ENCODE assay signal across 8 cellular contexts in genomic region chr6:30344191-30344867, GRCh38. TPM values are rescaled to one million over a fixed set of nuclear protein-coding genes. Genes with fewer than 3 reads are reported as not detected.
DNase-seq lines count a peak whose midpoint lies in the region; ATAC-seq and TF ChIP-seq lines count a peak whose summit lies in the region.

No MANE protein-coding gene starts in this region.

- H3K27ac Mint-ChIP-seq in T-helper 17 cell, result peak overlapping the region; percentile 84
- no peak overlapping the region for H3K27ac Mint-ChIP-seq in glutamatergic neuron (ENCODE audit: unreplicated experiment)
- peak overlapping the region; percentile 82 for H3K27ac Mint-ChIP-seq in stimulated activated effector memory CD8-positive, alpha-beta T cell treated with anti-CD3 and anti-CD28 coated beads, Interleukin-12 subunit alpha, Interleukin-12 subunit beta, amount 100 ng/mL, for 72 hours

- H3K27ac ChIP-seq in HEK293 (ENCODE audit: extremely low read depth, low read depth, low read length), result no peak overlapping the region

- H3K36me3 ChIP-seq in HEK293 (ENCODE audit: control insufficient read depth in 2 of 2, insufficient read depth in 1 of 2, low read length in 2 of 2), result peaks cover 12 to 56% of the 10 kb centered on the region in 2 experiments

- no peak for TF ChIP-seq CTCF in HEK293 (tag by site-specific recombination; IDR thresholded peaks at IDR 0.05)
- no peak for TF ChIP-seq CTCF in glutamatergic neuron (IDR thresholded peaks at IDR 0.05; ENCODE audit: partially characterized antibody, unreplicated experiment)

- POLR2A ChIA-PET in HEK293 (lab: Yijun Ruan, JAX), result interaction anchor here (1.1 kb wide), 1 partner anchor 18 kb away, joined by 7 read pairs; the partner anchor contains the start of gene TRIM39

- no peak for ATAC-seq in T-helper 17 cell
- no peak for ATAC-seq in stimulated activated effector memory CD8-positive, alpha-beta T cell treated with anti-CD3 and anti-CD28 coated beads, Interleukin-12 subunit alpha, Interleukin-12 subunit beta, amount 100 ng/mL, for 72 hours
- ATAC-seq in HG03354 (IDR thresholded peaks at IDR 0.05; ENCODE audit: poor library complexity, severe bottlenecking, unreplicated experiment), result no peak
- no peak for ATAC-seq in GM21423 (IDR thresholded peaks at IDR 0.05; ENCODE audit: unreplicated experiment)

- DNase-seq in T-helper 17 cell (no peak), glutamatergic neuron (no peak), HK-2 (ENCODE audit: unreplicated experiment) (no peak), NCI-H2029 (lab: John Stamatoyannopoulos, UW) (no peak)
- DNase-seq in stimulated activated effector memory CD8-positive, alpha-beta T cell treated with anti-CD3 and anti-CD28 coated beads, Interleukin-12 subunit alpha, Interleukin-12 subunit beta, amount 100 ng/mL, for 72 hours (ENCODE audit: low spot score in 2 of 2), result no peak

- H3K9me3 ChIP-seq in HEK293 (ENCODE audit: control insufficient read depth, insufficient read depth, low read depth, low read length) (no peaks in the 10 kb centered on the region), T-helper 17 cell (ENCODE audit: control insufficient read depth, low read length, poor library complexity, severe bottlenecking) (no peaks in the 10 kb centered on the region)

- peaks cover 19% of the 10 kb centered on the region for H3K4me1 Mint-ChIP-seq in T-helper 17 cell
- H3K4me1 Mint-ChIP-seq in glutamatergic neuron (ENCODE audit: low read depth, unreplicated experiment), result peaks cover 5% of the 10 kb centered on the region
- peaks cover 25% of the 10 kb centered on the region for H3K4me1 Mint-ChIP-seq in stimulated activated effector memory CD8-positive, alpha-beta T cell treated with anti-CD3 and anti-CD28 coated beads, Interleukin-12 subunit alpha, Interleukin-12 subunit beta, amount 100 ng/mL, for 72 hours

- H3K4me1 ChIP-seq in HEK293 (ENCODE audit: control insufficient read depth, insufficient read depth, low read length), result peaks cover 3% of the 10 kb centered on the region; the same call in 1 of the 2 replicates

- peaks cover 1% of the 10 kb centered on the region for H3K9me3 Mint-ChIP-seq in glutamatergic neuron (ENCODE audit: unreplicated experiment)
- H3K9me3 Mint-ChIP-seq in stimulated activated effector memory CD8-positive, alpha-beta T cell treated with anti-CD3 and anti-CD28 coated beads, Interleukin-12 subunit alpha, Interleukin-12 subunit beta, amount 100 ng/mL, for 72 hours, result no peaks in the 10 kb centered on the region

- H3K4me3 Mint-ChIP-seq in T-helper 17 cell (peak overlapping the region; percentile 90), glutamatergic neuron (ENCODE audit: unreplicated experiment) (peak overlapping the region; percentile 85)
- peak overlapping the region; percentile 75 for H3K4me3 Mint-ChIP-seq in stimulated activated effector memory CD8-positive, alpha-beta T cell treated with anti-CD3 and anti-CD28 coated beads, Interleukin-12 subunit alpha, Interleukin-12 subunit beta, amount 100 ng/mL, for 72 hours

- CTCF ChIA-PET in HEK293 (lab: Yijun Ruan, JAX), result interaction anchor here (1.0 kb wide), 1 partner anchor 105 kb away, joined by 4 read pairs; no protein-coding TSS in a partner anchor

- no peak overlapping the region for H3K4me3 ChIP-seq in HEK293 (ENCODE audit: low read depth, low read length)

- H3K27me3 Mint-ChIP-seq in T-helper 17 cell (no peaks in the 10 kb centered on the region), glutamatergic neuron (ENCODE audit: unreplicated experiment) (peaks cover 4% of the 10 kb centered on the region)

- peaks cover 2% of the 10 kb centered on the region for H3K36me3 Mint-ChIP-seq in T-helper 17 cell (ENCODE audit: low read depth)
- H3K36me3 Mint-ChIP-seq in glutamatergic neuron (ENCODE audit: unreplicated experiment), result no peaks in the 10 kb centered on the region
- H3K36me3 Mint-ChIP-seq in stimulated activated effector memory CD8-positive, alpha-beta T cell treated with anti-CD3 and anti-CD28 coated beads, Interleukin-12 subunit alpha, Interleukin-12 subunit beta, amount 100 ng/mL, for 72 hours, result peaks cover 32% of the 10 kb centered on the region

TF ChIP-seq in HEK293, 187 proteins besides CTCF, POLR2A, EP300 and RAD21:
- TF ChIP-seq RBAK (tag by site-specific recombination; IDR thresholded peaks at IDR 0.05) (no peak), TRIM28 (IDR thresholded peaks at IDR 0.05; ENCODE audit: borderline replicate concordance, low read length) (no peak), ZNF521 (tag by site-specific recombination; IDR thresholded peaks at IDR 0.05) (no peak), ZNF366 (tag by site-specific recombination; conservative IDR thresholded peaks at IDR 0.05) (no peak), ZNF146 (tag by site-specific recombination; IDR thresholded peaks at IDR 0.05) (no peak), ZNF221 (tag by site-specific recombination; IDR thresholded peaks at IDR 0.05; ENCODE audit: borderline replicate concordance) (no peak), GFI1B (tag by site-specific recombination; IDR thresholded peaks at IDR 0.05) (no peak), ZNF391 (tag by site-specific recombination; IDR thresholded peaks at IDR 0.05; ENCODE audit: borderline replicate concordance, low read depth) (no peak), ZNF791 (tag by site-specific recombination; IDR thresholded peaks at IDR 0.05) (no peak), ZFHX2 (tag by site-specific recombination; conservative IDR thresholded peaks at IDR 0.05) (0 out of 2 replicates have a peak, but pooled peaks have one; percentile 4), ZBTB20 (tag by site-specific recombination; IDR thresholded peaks at IDR 0.05) (no peak), PRDM10 (tag by site-specific recombination; IDR thresholded peaks at IDR 0.05) (peak; percentile 38), ZNF704 (tag by site-specific recombination; IDR thresholded peaks at IDR 0.05) (no peak)

RNA-seq across cellular contexts. Expression of gene RPP21, which starts 0.6 kb away (rescaled TPM):
- 10 to 100 TPM; 34.1 to 38.5 TPM for total RNA-seq in T-helper 17 cell
- 36.7 TPM for total RNA-seq in glutamatergic neuron (ENCODE audit: unreplicated experiment)

RNA-seq across cellular contexts. Expression of gene TRIM39, which starts 17.6 kb away (rescaled TPM):
- total RNA-seq in T-helper 17 cell, result 10 to 100 TPM; 41.4 to 47.3 TPM
- total RNA-seq in glutamatergic neuron (ENCODE audit: unreplicated experiment), result 14.0 TPM
